In genomic region chr19:54153731-54154326, GRCh38 we compare ENCODE assay signal across 20 cellular contexts. TPM values are rescaled to one million over a fixed set of nuclear protein-coding genes. Genes with fewer than 3 reads are reported as not detected.
A peak's percentile ranks its signal among the peaks of the same experiment; 100 is the strongest.
DNase-seq lines count a peak whose midpoint lies in the region; ATAC-seq, FAIRE-seq and TF ChIP-seq lines count a peak whose summit lies in the region.
"Had no signal": no experiment of that assay in that cellular context is flagged by ENCODE, and none has a peak within 500 bp of the region (broad histone marks: within the 10 kb centered on the region; RNA-seq: fewer than 3 reads in every experiment).

No MANE protein-coding gene starts in this region.

- H2BK5ac ChIP-seq in mesenchymal stem cell (ENCODE audit: low read depth, low read length, poor library complexity, severe bottlenecking), result no peak overlapping the region

- DNase-seq in CD4-positive, alpha-beta memory T cell, result no peak
- DNase-seq in mesenchymal stem cell (no peak), WERI-Rb-1 (no peak), urothelium cell line (ENCODE audit: low spot score) (no peak), thyroid gland (no peak)
- DNase-seq in stimulated activated CD4-positive, alpha-beta T cell treated with anti-CD3 and anti-CD28 coated beads, Interleukin-4, amount 100 ng/mL, for 24 hours, result no peak
- DNase-seq: activated CD4-positive, alpha-beta T cell treated with anti-CD3 and anti-CD28 coated beads, Interleukin-2, amount 50 U/mL, for 4 hours; activated effector memory CD4-positive, alpha-beta T cell treated with anti-CD3 and anti-CD28 coated beads, Interleukin-2, amount 50 U/mL, for 16 hours; C1 segment of cervical spinal cord; cerebellar nuclear complex; KBM-7; kidney glomerular epithelial cell; NCI-H1436 treated with DMSO at 0.1 percent for 48 hours; NCI-H524 treated with DMSO at 0.1 percent for 48 hours; stimulated activated CD4-positive, alpha-beta T cell treated with anti-CD3 and anti-CD28 coated beads, Interleukin-4, amount 100 ng/mL, for 1 hour had no signal

- no peaks in the 10 kb centered on the region for H3K9me3 ChIP-seq in CD4-positive, alpha-beta memory T cell (ENCODE audit: control insufficient read depth in 1 of 2, low read length in 2 of 2)
- H3K9me3 ChIP-seq in mesenchymal stem cell (ENCODE audit: control insufficient read depth, low read length) (no peaks in the 10 kb centered on the region), WERI-Rb-1 (ENCODE audit: severe bottlenecking) (no peaks in the 10 kb centered on the region), thyroid gland (no peaks in the 10 kb centered on the region)

- peaks cover 25 to 51% (median 37%) of the 10 kb centered on the region in 4 donors for H3K4me1 Mint-ChIP-seq in CD4-positive, alpha-beta memory T cell
- peaks cover 10% of the 10 kb centered on the region for H3K4me1 Mint-ChIP-seq in activated T-helper 17 cell treated with anti-CD3 and anti-CD28 coated beads, Interleukin-2, amount 50 U/mL, for 72 hours

- peak overlapping the region in 1 of 8 donors; percentile 6 for H3K4me3 Mint-ChIP-seq in CD4-positive, alpha-beta memory T cell
- H3K4me3 Mint-ChIP-seq in activated T-helper 17 cell treated with anti-CD3 and anti-CD28 coated beads, Interleukin-2, amount 50 U/mL, for 72 hours, result no peak overlapping the region
- H3K4me3 Mint-ChIP-seq: GM23338 had no signal

- no peaks in the 10 kb centered on the region for H3K27me3 ChIP-seq in CD4-positive, alpha-beta memory T cell (ENCODE audit: insufficient read depth, low read length)
- H3K27me3 ChIP-seq in mesenchymal stem cell (ENCODE audit: control insufficient read depth in 1 of 2, insufficient read depth in 1 of 2, low read length in 2 of 2), result no peaks in the 10 kb centered on the region
- H3K27me3 ChIP-seq in WERI-Rb-1 (ENCODE audit: insufficient read depth, low read depth, severe bottlenecking), result no peaks in the 10 kb centered on the region
- H3K27me3 ChIP-seq in thyroid gland, result no peaks in the 10 kb centered on the region

- no peak for TF ChIP-seq POLR2A in thyroid gland (IDR thresholded peaks at IDR 0.05)

- no peak for ATAC-seq in activated T-helper 17 cell treated with anti-CD3 and anti-CD28 coated beads, Interleukin-2, amount 50 U/mL, for 72 hours (replicated peaks)
- ATAC-seq: GM23338 had no signal

- no peak overlapping the region for H3K4me2 ChIP-seq in mesenchymal stem cell (ENCODE audit: low read length, poor library complexity, severe bottlenecking)
- H3K4me2 ChIP-seq: GM23338 had no signal

- no peaks in the 10 kb centered on the region for H3K9me3 Mint-ChIP-seq in CD4-positive, alpha-beta memory T cell
- H3K9me3 Mint-ChIP-seq in activated T-helper 17 cell treated with anti-CD3 and anti-CD28 coated beads, Interleukin-2, amount 50 U/mL, for 72 hours, result no peaks in the 10 kb centered on the region
- H3K9me3 Mint-ChIP-seq: T-helper 1 cell treated with Interleukin-12 subunit alpha and Interleukin-12 subunit beta and Interleukin-4 antibody, amounts not matched to agents 30 μg/mL and 1 μg/mL, for 36 hours had no signal

- no peak overlapping the region for H3K4me3 ChIP-seq in CD4-positive, alpha-beta memory T cell (ENCODE audit: low read length in 2 of 2)
- H3K4me3 ChIP-seq in mesenchymal stem cell (ENCODE audit: insufficient read depth in 1 of 2, low read depth in 1 of 2, low read length in 2 of 2), result peak overlapping the region in 1 of 2 experiments; percentile 44
- no peak overlapping the region for H3K4me3 ChIP-seq in WERI-Rb-1 (ENCODE audit: low read depth, low read length)
- H3K4me3 ChIP-seq in thyroid gland (replicated peaks in 1 of 3), result no peak overlapping the region
- H3K4me3 ChIP-seq: GM23338 had no signal

- H4K8ac ChIP-seq in mesenchymal stem cell (ENCODE audit: low read length), result peak overlapping the region; percentile 19

- intact Hi-C loops in CD4-positive, alpha-beta memory T cell (cut with micrococcal nuclease), result no loop called here
- intact Hi-C loops in thyroid gland (cut with DNase I), result no loop called here

- peaks cover 38 to 78% of the 10 kb centered on the region in 2 donors for H3K36me3 Mint-ChIP-seq in CD4-positive, alpha-beta memory T cell
- H3K36me3 Mint-ChIP-seq in activated T-helper 17 cell treated with anti-CD3 and anti-CD28 coated beads, Interleukin-2, amount 50 U/mL, for 72 hours (ENCODE audit: low read depth), result peaks cover 94% of the 10 kb centered on the region

- H3K36me3 ChIP-seq in CD4-positive, alpha-beta memory T cell (ENCODE audit: insufficient read depth, low read length), result peaks cover 84% of the 10 kb centered on the region
- H3K36me3 ChIP-seq in mesenchymal stem cell (ENCODE audit: control insufficient read depth in 1 of 2, insufficient read depth in 2 of 2, low read depth in 1 of 2, low read length in 2 of 2) (peaks cover 87 to 90% of the 10 kb centered on the region in 2 experiments), WERI-Rb-1 (peaks cover 93% of the 10 kb centered on the region), thyroid gland (peaks cover 79 to 83% of the 10 kb centered on the region in 2 donors)

- H2BK15ac ChIP-seq in mesenchymal stem cell (ENCODE audit: low read depth, poor library complexity, severe bottlenecking), result no peak overlapping the region

- no peaks in the 10 kb centered on the region for H3K27me3 Mint-ChIP-seq in CD4-positive, alpha-beta memory T cell
- no peaks in the 10 kb centered on the region for H3K27me3 Mint-ChIP-seq in activated T-helper 17 cell treated with anti-CD3 and anti-CD28 coated beads, Interleukin-2, amount 50 U/mL, for 72 hours

- FAIRE-seq in urothelium cell line (lab: Jason Lieb, UNC), result no peak
- FAIRE-seq: endothelial cell of umbilical vein had no signal

- H2BK12ac ChIP-seq in mesenchymal stem cell (ENCODE audit: low read length in 2 of 2), result no peak overlapping the region

- H4K91ac ChIP-seq in mesenchymal stem cell (ENCODE audit: low read length), result no peak overlapping the region

- no peak overlapping the region for H3K23ac ChIP-seq in mesenchymal stem cell (ENCODE audit: low read length in 2 of 2)

- CTCF ChIA-PET in CD4-positive, alpha-beta memory T cell (lab: Charles Lee; ENCODE audit: partially characterized antibody), result no interaction called here

- WGBS in mesenchymal stem cell, result 96% methylated on average over 9 of the region's 10 CpGs
- 83 to 95% methylated on average over 9 to 10 of the region's 10 CpGs for WGBS in thyroid gland, 2 donors

- no peak overlapping the region for H3K4ac ChIP-seq in mesenchymal stem cell (ENCODE audit: low read depth in 1 of 2, low read length in 2 of 2)

- H2BK120ac ChIP-seq in mesenchymal stem cell (ENCODE audit: low read depth, low read length), result no peak overlapping the region

- H3K4me1 ChIP-seq in CD4-positive, alpha-beta memory T cell (ENCODE audit: insufficient read depth, low read length), result peaks cover 50% of the 10 kb centered on the region
- H3K4me1 ChIP-seq in mesenchymal stem cell (ENCODE audit: control insufficient read depth, insufficient read depth, low read depth, low read length) (peaks cover 9% of the 10 kb centered on the region), thyroid gland (peaks cover 7 to 8% of the 10 kb centered on the region in 2 donors)

- H3K9ac ChIP-seq in mesenchymal stem cell (ENCODE audit: low read length), result peak overlapping the region; percentile 57

- H2AK5ac ChIP-seq in mesenchymal stem cell (ENCODE audit: low read length, severe bottlenecking), result no peak overlapping the region

- H3K27ac ChIP-seq in 22Rv1, result peak overlapping the region; percentile 31; the same call in 1 of the 2 replicates
- no peak overlapping the region for H3K27ac ChIP-seq in CD4-positive, alpha-beta memory T cell (ENCODE audit: low read depth, low read length)
- H3K27ac ChIP-seq in mesenchymal stem cell (ENCODE audit: low read length, poor library complexity, severe bottlenecking), result no peak overlapping the region
- no peak overlapping the region for H3K27ac ChIP-seq in WERI-Rb-1
- no peak overlapping the region for H3K27ac ChIP-seq in thyroid gland

- TF ChIP-seq CTCF in 22Rv1 (IDR thresholded peaks at IDR 0.05), result no peak
- TF ChIP-seq CTCF in WERI-Rb-1 (IDR thresholded peaks at IDR 0.05; ENCODE audit: low read depth, low read length), result no peak
- no peak for TF ChIP-seq CTCF in thyroid gland (IDR thresholded peaks at IDR 0.05)

- POLR2A ChIA-PET in CD4-positive, alpha-beta memory T cell (lab: Charles Lee; ENCODE audit: partially characterized antibody), result interaction anchor here (3.5 to 7.8 kb wide), 2 partner anchors 15 to 39 kb away, joined by 15 to 131 read pairs; partner anchors contain the start of genes CNOT3, PRPF31 and TFPT

- H3K14ac ChIP-seq in mesenchymal stem cell (ENCODE audit: low read length in 2 of 2), result no peak overlapping the region

- no peak overlapping the region for H2AFZ ChIP-seq in mesenchymal stem cell (ENCODE audit: low read depth, low read length)
- H2AFZ ChIP-seq: GM23338 had no signal

- peaks cover 51% of the 10 kb centered on the region for H3K79me1 ChIP-seq in mesenchymal stem cell (replicated peaks; ENCODE audit: low read length, poor library complexity, severe bottlenecking)

- H3K18ac ChIP-seq in mesenchymal stem cell (ENCODE audit: low read depth in 1 of 2, low read length in 2 of 2), result no peak overlapping the region

- H3K27ac Mint-ChIP-seq in CD4-positive, alpha-beta memory T cell, result peak overlapping the region in 5 of 7 donors; percentile 46 to 75 (median 63)
- peak overlapping the region; percentile 25 for H3K27ac Mint-ChIP-seq in activated T-helper 17 cell treated with anti-CD3 and anti-CD28 coated beads, Interleukin-2, amount 50 U/mL, for 72 hours
- H3K27ac Mint-ChIP-seq: GM23338 had no signal

RNA-seq across cellular contexts. Expression of gene LENG1, which starts 5.7 kb away (rescaled TPM):
- total RNA-seq in CD4-positive, alpha-beta memory T cell, result 10 to 100 TPM; 19.6 to 22.7 TPM
- 10 to 100 TPM in 1 of 2 donors, 1 to 10 TPM in 1; 9.9 to 18.1 TPM for polyA plus RNA-seq in CD4-positive, alpha-beta memory T cell
- 1 to 10 TPM; 2.8 to 3.8 TPM for total RNA-seq in activated T-helper 17 cell treated with anti-CD3 and anti-CD28 coated beads, Interleukin-2, amount 50 U/mL, for 72 hours
- polyA plus RNA-seq in mesenchymal stem cell (2013, experiment 1 of 2), result 7.5 TPM
- polyA plus RNA-seq in mesenchymal stem cell (2013, experiment 2 of 2), result 7.2 TPM
- 10 to 100 TPM in 1 of 4 donors, 1 to 10 TPM in 3; 6.3 to 14.5 (median 8.2) TPM for total RNA-seq in thyroid gland

RNA-seq across cellular contexts. Expression of gene CNOT3, which starts 16.3 kb away (rescaled TPM):
- total RNA-seq in CD4-positive, alpha-beta memory T cell, result 10 to 100 TPM; 80.0 to 82.3 TPM
- 10 to 100 TPM in 1 of 2 donors, 1 to 10 TPM in 1; 3.3 to 21.0 TPM for polyA plus RNA-seq in CD4-positive, alpha-beta memory T cell
- 10 to 100 TPM; 51.4 to 61.4 TPM for total RNA-seq in activated T-helper 17 cell treated with anti-CD3 and anti-CD28 coated beads, Interleukin-2, amount 50 U/mL, for 72 hours
- polyA plus RNA-seq in mesenchymal stem cell (2013, experiment 1 of 2), result 34.1 TPM
- 31.7 TPM for polyA plus RNA-seq in mesenchymal stem cell (2013, experiment 2 of 2)
- total RNA-seq in thyroid gland, result 10 to 100 TPM; 22.4 to 30.3 (median 29.8) TPM

RNA-seq across cellular contexts. Expression of gene TMC4, which starts 19.1 kb away (rescaled TPM):
- 1 to 10 TPM in 1 of 2 experiments, under 1 TPM in 1; 0.61 to 1.1 TPM for total RNA-seq in CD4-positive, alpha-beta memory T cell
- 1 to 10 TPM in 1 of 2 donors, under 1 TPM in 1; 0.71 to 3.3 TPM for polyA plus RNA-seq in CD4-positive, alpha-beta memory T cell
- 1 to 10 TPM; 1.0 to 1.1 TPM for total RNA-seq in activated T-helper 17 cell treated with anti-CD3 and anti-CD28 coated beads, Interleukin-2, amount 50 U/mL, for 72 hours
- 1.7 TPM for polyA plus RNA-seq in mesenchymal stem cell (2013, experiment 1 of 2)
- 1.2 TPM for polyA plus RNA-seq in mesenchymal stem cell (2013, experiment 2 of 2)
- 10 to 100 TPM; 42.6 to 91.7 (median 68.5) TPM for total RNA-seq in thyroid gland

RNA-seq across cellular contexts. Expression of gene MBOAT7, which starts 35.6 kb away (rescaled TPM):
- total RNA-seq in CD4-positive, alpha-beta memory T cell, result 10 to 100 TPM; 46.4 to 55.5 TPM
- polyA plus RNA-seq in CD4-positive, alpha-beta memory T cell, result 10 to 100 TPM; 16.0 to 28.7 TPM
- total RNA-seq in activated T-helper 17 cell treated with anti-CD3 and anti-CD28 coated beads, Interleukin-2, amount 50 U/mL, for 72 hours, result 10 to 100 TPM; 58.6 to 65.9 TPM
- polyA plus RNA-seq in mesenchymal stem cell (2013, experiment 1 of 2), result 175 TPM
- polyA plus RNA-seq in mesenchymal stem cell (2013, experiment 2 of 2), result 178 TPM
- total RNA-seq in thyroid gland, result 100 to 1,000 TPM in 1 of 4 donors, 10 to 100 TPM in 3; 47.3 to 101 (median 69.0) TPM

RNA-seq across cellular contexts. Expression of gene TSEN34, which starts 37.3 kb away (rescaled TPM):
- total RNA-seq in CD4-positive, alpha-beta memory T cell, result 10 to 100 TPM; 23.2 to 25.8 TPM
- 10 to 100 TPM; 20.3 to 39.6 TPM for polyA plus RNA-seq in CD4-positive, alpha-beta memory T cell
- total RNA-seq in activated T-helper 17 cell treated with anti-CD3 and anti-CD28 coated beads, Interleukin-2, amount 50 U/mL, for 72 hours, result 10 to 100 TPM; 14.3 to 16.7 TPM
- 65.1 TPM for polyA plus RNA-seq in mesenchymal stem cell (2013, experiment 1 of 2)
- 67.7 TPM for polyA plus RNA-seq in mesenchymal stem cell (2013, experiment 2 of 2)
- total RNA-seq in thyroid gland, result 100 to 1,000 TPM in 1 of 4 donors, 10 to 100 TPM in 3; 58.1 to 102 (median 82.0) TPM

Comparison
In these comparisons a context has a peak if more than half of its experiments do, and no peak if none do; other contexts are left out.
1. RNA of gene TMC4, which starts 19.1 kb away (total RNA-seq): 42.6 to 91.7 TPM in thyroid gland; 0.61 to 1.1 TPM in CD4-positive, alpha-beta memory T cell and 1.0 to 1.1 TPM in activated T-helper 17 cell treated with anti-CD3 and anti-CD28 coated beads, Interleukin-2, amount 50 U/mL, for 72 hours; every median in the first group is over 10 times any median in the second.